8 cellular contexts compared by ENCODE assay signal in genomic region chr22:46068908-46069481, GRCh38.
A peak's percentile ranks its signal among the peaks of the same experiment; 100 is the strongest.
DNase-seq lines count a peak whose midpoint lies in the region; ATAC-seq and TF ChIP-seq lines count a peak whose summit lies in the region.

No MANE protein-coding gene starts in this region.

- no peak for DNase-seq in activated T-cell treated with anti-CD3 and anti-CD28 coated beads, Interleukin-2, amount 50 U/mL, for 72 hours
- DNase-seq in activated T-cell treated with anti-CD3 and anti-CD28 coated beads, Interleukin-2, amount 50 U/mL, for 1 hour = no peak
- peak; percentile 82 for DNase-seq in SW480 (ENCODE audit: low spot score)
- peak; percentile 39 for DNase-seq in fibroblast of pulmonary artery (ENCODE audit: low read depth)
- DNase-seq in sciatic nerve (ENCODE audit: low spot score) = peak; percentile 59
- no peak for DNase-seq in dedifferentiated amniotic fluid mesenchymal stem cell (ENCODE audit: extremely low spot score)

- H3K4me1 Mint-ChIP-seq in activated T-cell treated with anti-CD3 and anti-CD28 coated beads, Interleukin-2, amount 50 U/mL, for 72 hours (ENCODE audit: low read depth) = peaks cover 45% of the 10 kb centered on the region

- no peak for TF ChIP-seq CTCF in fibroblast of pulmonary artery (IDR thresholded peaks at IDR 0.05; ENCODE audit: low read length, missing control alignments)

- no peak for ATAC-seq in activated T-cell treated with anti-CD3 and anti-CD28 coated beads, Interleukin-2, amount 50 U/mL, for 72 hours (replicated peaks in 1 of 2)
- peak; percentile 3 for ATAC-seq in sciatic nerve
- ATAC-seq in GM18909 (IDR thresholded peaks at IDR 0.05; ENCODE audit: poor library complexity, unreplicated experiment) = no peak
- ATAC-seq in activated CD4-positive, CD25-positive, alpha-beta regulatory T cell treated with anti-CD3 and anti-CD28 coated beads, Interleukin-2, amount 50 U/mL, for 24 hours = no peak

- H3K4me3 Mint-ChIP-seq in activated T-cell treated with anti-CD3 and anti-CD28 coated beads, Interleukin-2, amount 50 U/mL, for 72 hours = peak overlapping the region; percentile 88 to 90

- no peaks in the 10 kb centered on the region for H3K27me3 Mint-ChIP-seq in activated T-cell treated with anti-CD3 and anti-CD28 coated beads, Interleukin-2, amount 50 U/mL, for 72 hours (ENCODE audit: low read depth)

- peaks cover 1 to 2% of the 10 kb centered on the region in 2 donors for H3K36me3 Mint-ChIP-seq in activated T-cell treated with anti-CD3 and anti-CD28 coated beads, Interleukin-2, amount 50 U/mL, for 72 hours (ENCODE audit: insufficient read depth in 2 of 2)

- H3K4me3 ChIP-seq in fibroblast of pulmonary artery (replicated peaks; ENCODE audit: low read depth, low read length) = peak overlapping the region; percentile 67

- peak overlapping the region; percentile 93 for H3K27ac Mint-ChIP-seq in activated T-cell treated with anti-CD3 and anti-CD28 coated beads, Interleukin-2, amount 50 U/mL, for 72 hours

- intact Hi-C loops in sciatic nerve (cut with DNase I) = no loop called here

- H3K9me3 Mint-ChIP-seq in activated T-cell treated with anti-CD3 and anti-CD28 coated beads, Interleukin-2, amount 50 U/mL, for 72 hours = no peaks in the 10 kb centered on the region

Comparison
In these comparisons a context has a peak if more than half of its experiments do, and no peak if none do; other contexts are left out.
1. DNase-seq: peak in SW480 (single experiment), fibroblast of pulmonary artery (single experiment) and sciatic nerve (single experiment); none in activated T-cell treated with anti-CD3 and anti-CD28 coated beads, Interleukin-2, amount 50 U/mL, for 72 hours (0 of 2), activated T-cell treated with anti-CD3 and anti-CD28 coated beads, Interleukin-2, amount 50 U/mL, for 1 hour (single experiment) and dedifferentiated amniotic fluid mesenchymal stem cell (single experiment).